Comparison of ENCODE assay signal across 20 cellular contexts in the genomic region with DNA sequence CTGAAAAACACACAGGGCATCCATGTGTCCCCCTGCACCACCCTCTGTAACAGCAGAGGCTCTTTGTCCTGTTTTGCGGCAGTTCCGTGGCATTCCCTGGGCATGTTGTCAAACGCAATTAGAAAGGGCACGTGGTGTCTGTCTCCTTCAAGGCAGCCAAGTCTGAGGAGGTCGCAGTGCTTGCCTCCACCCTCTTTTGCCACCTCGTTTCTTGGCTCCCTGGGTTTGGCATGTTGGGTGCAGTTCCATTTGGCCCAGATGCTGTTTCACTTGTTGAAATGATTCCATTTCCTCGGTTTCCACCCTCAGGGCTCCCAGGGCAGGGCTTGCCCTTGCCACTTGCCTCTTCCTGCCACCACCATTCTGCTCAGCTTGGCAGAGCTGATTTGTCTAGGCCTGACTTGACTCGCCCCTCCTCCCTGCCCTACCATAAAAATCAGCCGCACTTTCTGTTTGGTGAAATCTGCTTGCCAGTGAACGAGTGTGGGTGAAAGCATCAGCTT. TPM values are rescaled to one million over a fixed set of nuclear protein-coding genes. Genes with fewer than 3 reads are reported as not detected.
A peak's percentile ranks its signal among the peaks of the same experiment; 100 is the strongest.
DNase-seq lines count a peak whose midpoint lies in the region; ATAC-seq and TF ChIP-seq lines count a peak whose summit lies in the region.
"Had no signal": no experiment of that assay in that cellular context is flagged by ENCODE, and none has a peak within 500 bp of the region (broad histone marks: within the 10 kb centered on the region; RNA-seq: fewer than 3 reads in every experiment).

No MANE protein-coding gene starts in this region.

- H3K4me1 Mint-ChIP-seq in activated T-cell treated with anti-CD3 and anti-CD28 coated beads, Interleukin-2, amount 50 U/mL, for 24 hours (ENCODE audit: low read depth), result peaks cover 9% of the 10 kb centered on the region
- H3K4me1 Mint-ChIP-seq: neural progenitor cell had no signal

- peak overlapping the region; percentile 23 for H3K27ac Mint-ChIP-seq in activated T-cell treated with anti-CD3 and anti-CD28 coated beads, Interleukin-2, amount 50 U/mL, for 24 hours
- H3K27ac Mint-ChIP-seq: activated T-helper 2 cell treated with anti-CD3 and anti-CD28 coated beads, Interferon-gamma antibody, Interleukin-2, Interleukin-4, amounts not matched to agents 10 μg/mL and 5 μg/mL and 100 μg/mL, durations not matched to agents 14 hours and 24 hours and 36 hours; neural progenitor cell; type B pancreatic cell had no signal

- BruUV-seq in A673 (replicated peaks; lab: Mats Ljungman, UMichigan), result no TSS peak

- intact Hi-C loops in A673 (cut with micrococcal nuclease; ENCODE audit: unreplicated experiment), result no loop called here

- H3K4me1 ChIP-seq in fibroblast of lung (ENCODE audit: control insufficient read depth, extremely low read depth, insufficient read depth, low read length) (no peaks in the 10 kb centered on the region), A673 (ENCODE audit: insufficient read depth, low read length, poor library complexity, severe bottlenecking) (no peaks in the 10 kb centered on the region), gastroesophageal sphincter (no peaks in the 10 kb centered on the region)
- H3K4me1 ChIP-seq: neural progenitor cell, right lobe of liver had no signal

- peaks cover 3% of the 10 kb centered on the region for H3K27me3 Mint-ChIP-seq in activated T-cell treated with anti-CD3 and anti-CD28 coated beads, Interleukin-2, amount 50 U/mL, for 24 hours
- H3K27me3 Mint-ChIP-seq: type B pancreatic cell had no signal

- no peak for TF ChIP-seq EP300 in gastroesophageal sphincter (IDR thresholded peaks at IDR 0.05)

- TF ChIP-seq POLR2A in gastroesophageal sphincter (IDR thresholded peaks at IDR 0.05), result no peak

- H2AFZ ChIP-seq in fibroblast of lung (ENCODE audit: low read length), result peak overlapping the region; percentile 30
- H2AFZ ChIP-seq: neural progenitor cell had no signal

- no peaks in the 10 kb centered on the region for H3K36me3 Mint-ChIP-seq in activated T-cell treated with anti-CD3 and anti-CD28 coated beads, Interleukin-2, amount 50 U/mL, for 24 hours (ENCODE audit: low read depth)
- H3K36me3 Mint-ChIP-seq: neural progenitor cell, type B pancreatic cell had no signal

- H3K36me3 ChIP-seq in fibroblast of lung (ENCODE audit: control insufficient read depth, insufficient read depth, low read length) (no peaks in the 10 kb centered on the region), A673 (ENCODE audit: insufficient read depth, low read length, poor library complexity, severe bottlenecking) (no peaks in the 10 kb centered on the region), gastroesophageal sphincter (no peaks in the 10 kb centered on the region)
- H3K36me3 ChIP-seq: neural progenitor cell, right lobe of liver had no signal

- H3K27ac ChIP-seq in fibroblast of lung (ENCODE audit: insufficient read depth, low read length), result no peak overlapping the region
- H3K27ac ChIP-seq in A673 (ENCODE audit: low read depth, low read length, poor library complexity, severe bottlenecking), result no peak overlapping the region
- H3K27ac ChIP-seq in gastroesophageal sphincter, result no peak overlapping the region
- H3K27ac ChIP-seq: neural progenitor cell, right lobe of liver had no signal

- H3K27me3 ChIP-seq in fibroblast of lung (ENCODE audit: control insufficient read depth, insufficient read depth, low read length) (no peaks in the 10 kb centered on the region), A673 (replicated peaks; ENCODE audit: insufficient read depth, low read depth, low read length, poor library complexity) (no peaks in the 10 kb centered on the region), gastroesophageal sphincter (no peaks in the 10 kb centered on the region)
- H3K27me3 ChIP-seq: neural progenitor cell, right lobe of liver had no signal

- H3K9ac ChIP-seq in fibroblast of lung (ENCODE audit: insufficient read depth, low read length), result no peak overlapping the region
- H3K9ac ChIP-seq: neural progenitor cell had no signal

- H3K4me2 ChIP-seq in fibroblast of lung (ENCODE audit: extremely low read depth, insufficient read depth, low read length), result no peak overlapping the region
- H3K4me2 ChIP-seq: neural progenitor cell had no signal

- no peak for DNase-seq in activated T-cell treated with anti-CD3 and anti-CD28 coated beads, Interleukin-2, amount 50 U/mL, for 24 hours
- DNase-seq in activated T-cell treated with anti-CD3 and anti-CD28 coated beads for 4 hours (no peak), amygdala (lab: John Stamatoyannopoulos, UW) (peak in 43 of 56 donors; percentile 4 to 81 (median 42)), fibroblast of lung (ENCODE audit: low read depth in 2 of 2) (no peak), superior temporal gyrus (ENCODE audit: extremely low spot score) (peak; percentile 20), A673 (ENCODE audit: low spot score) (no peak), GM19240 (ENCODE audit: insufficient read length, low spot score) (no peak)
- DNase-seq: DMS 273 treated with DMSO at 0.1 percent for 48 hours; effector CD4-positive, alpha-beta T cell; foreskin melanocyte; Kasumi-1; NCI-H1694; NCI-H524; right lobe of liver; stimulated activated CD4-positive, alpha-beta T cell treated with anti-CD3 and anti-CD28 coated beads, Interleukin-2, amount 100 ng/mL, for 24 hours had no signal

- H3K4me3 Mint-ChIP-seq in activated T-cell treated with anti-CD3 and anti-CD28 coated beads, Interleukin-2, amount 50 U/mL, for 24 hours, result no peak overlapping the region
- H3K4me3 Mint-ChIP-seq: neural progenitor cell, type B pancreatic cell had no signal

- H4K20me1 ChIP-seq in fibroblast of lung (ENCODE audit: control insufficient read depth, extremely low read depth, insufficient read depth, low read length), result no peaks in the 10 kb centered on the region

- H3K9me3 ChIP-seq in fibroblast of lung (ENCODE audit: control insufficient read depth, insufficient read depth, low read depth, low read length), result no peaks in the 10 kb centered on the region
- no peaks in the 10 kb centered on the region for H3K9me3 ChIP-seq in A673 (ENCODE audit: low read depth, low read length, poor library complexity, severe bottlenecking)
- no peaks in the 10 kb centered on the region for H3K9me3 ChIP-seq in gastroesophageal sphincter
- H3K9me3 ChIP-seq: right lobe of liver had no signal

- H3K4me3 ChIP-seq in fibroblast of lung (replicated peaks in 1 of 4; ENCODE audit: control extremely low read depth in 1 of 4, insufficient read depth in 1 of 4, low read depth in 3 of 4, low read length in 4 of 4), result no peak overlapping the region
- H3K4me3 ChIP-seq in A673 (ENCODE audit: low read depth, low read length, poor library complexity, severe bottlenecking), result no peak overlapping the region
- no peak overlapping the region for H3K4me3 ChIP-seq in gastroesophageal sphincter
- H3K4me3 ChIP-seq: neural progenitor cell, right lobe of liver had no signal

- ATAC-seq in gastroesophageal sphincter, result no peak
- ATAC-seq: right lobe of liver had no signal

- TF ChIP-seq CTCF in fibroblast of lung (conservative IDR thresholded peaks at IDR 0.05 in 1 of 2, IDR thresholded peaks at IDR 0.05 in 1 of 2; ENCODE audit: low read depth in 1 of 2, low read length in 2 of 2) (no peak), A673 (conservative IDR thresholded peaks at IDR 0.05; ENCODE audit: low read depth, low read length) (no peak), gastroesophageal sphincter (IDR thresholded peaks at IDR 0.05) (no peak)

- H3K79me2 ChIP-seq in fibroblast of lung (ENCODE audit: control insufficient read depth, insufficient read depth, low read length), result no peaks in the 10 kb centered on the region

- 55 to 70% methylated on average over 10 of the region's 10 CpGs for WGBS in gastroesophageal sphincter (ENCODE audit: low coverage in 1 of 2), 2 donors

- H3K9me3 Mint-ChIP-seq in activated T-cell treated with anti-CD3 and anti-CD28 coated beads, Interleukin-2, amount 50 U/mL, for 24 hours, result peaks cover 2% of the 10 kb centered on the region
- H3K9me3 Mint-ChIP-seq: activated T-helper 2 cell treated with anti-CD3 and anti-CD28 coated beads, Interferon-gamma antibody, Interleukin-2, Interleukin-4, amounts not matched to agents 10 μg/mL and 5 μg/mL and 100 μg/mL, durations not matched to agents 14 hours and 24 hours and 36 hours; neural progenitor cell; type B pancreatic cell had no signal

- CTCF ChIA-PET in A673 (lab: Charles Lee), result interaction anchor here (0.6 kb wide), 2 partner anchors 52 to 61 kb away, joined by 3 to 8 read pairs; no protein-coding TSS in a partner anchor

- POLR2A ChIA-PET in A673 (lab: Charles Lee; ENCODE audit: low non-redundant PET), result no interaction called here

RNA-seq across cellular contexts. Expression of gene CCL20, which starts 12.4 kb away (rescaled TPM):
- total RNA-seq in fibroblast of lung, result not detected in 2 replicates
- polyA plus RNA-seq in fibroblast of lung, result 0.23 TPM in 1 of 2 replicates, not detected in the other
- 0.23 TPM in 1 of 2 replicates, not detected in the other for polyA plus RNA-seq in fibroblast of lung (2012)
- polyA minus RNA-seq in fibroblast of lung (ENCODE audit: low replicate concordance), result not detected in 2 replicates
- not detected in 2 replicates for total RNA-seq in A673 (2021)
- 1 to 10 TPM in 1 of 4 donors, not detected in 3; 3.1 TPM for total RNA-seq in gastroesophageal sphincter

RNA-seq across cellular contexts. Expression of gene DAW1, which starts 45.4 kb away (rescaled TPM):
- total RNA-seq in fibroblast of lung (not detected in 2 replicates), A673 (2021) (1.2 and 2.4 TPM in 2 replicates), gastroesophageal sphincter (not detected)
- 0.11 and 0.12 TPM in 2 replicates for polyA plus RNA-seq in fibroblast of lung
- polyA plus RNA-seq in fibroblast of lung (2012), result not detected in 2 replicates
- not detected in 2 replicates for polyA minus RNA-seq in fibroblast of lung (ENCODE audit: low replicate concordance)
- total RNA-seq: activated T-helper 2 cell treated with anti-CD3 and anti-CD28 coated beads, Interferon-gamma antibody, Interleukin-2, Interleukin-4, amounts not matched to agents 10 μg/mL and 5 μg/mL and 100 μg/mL, durations not matched to agents 14 hours and 24 hours and 36 hours; mesenteric fat pad; right lobe of liver had no signal

Comparison
In these comparisons a context has a peak if more than half of its experiments do, and no peak if none do; other contexts are left out.
1. DNase-seq: peak in amygdala (43 of 56) and superior temporal gyrus (single experiment); none in activated T-cell treated with anti-CD3 and anti-CD28 coated beads, Interleukin-2, amount 50 U/mL, for 24 hours (single experiment), activated T-cell treated with anti-CD3 and anti-CD28 coated beads for 4 hours (single experiment), fibroblast of lung (0 of 2), A673 (single experiment) and GM19240 (single experiment).